In the genomic region with DNA sequence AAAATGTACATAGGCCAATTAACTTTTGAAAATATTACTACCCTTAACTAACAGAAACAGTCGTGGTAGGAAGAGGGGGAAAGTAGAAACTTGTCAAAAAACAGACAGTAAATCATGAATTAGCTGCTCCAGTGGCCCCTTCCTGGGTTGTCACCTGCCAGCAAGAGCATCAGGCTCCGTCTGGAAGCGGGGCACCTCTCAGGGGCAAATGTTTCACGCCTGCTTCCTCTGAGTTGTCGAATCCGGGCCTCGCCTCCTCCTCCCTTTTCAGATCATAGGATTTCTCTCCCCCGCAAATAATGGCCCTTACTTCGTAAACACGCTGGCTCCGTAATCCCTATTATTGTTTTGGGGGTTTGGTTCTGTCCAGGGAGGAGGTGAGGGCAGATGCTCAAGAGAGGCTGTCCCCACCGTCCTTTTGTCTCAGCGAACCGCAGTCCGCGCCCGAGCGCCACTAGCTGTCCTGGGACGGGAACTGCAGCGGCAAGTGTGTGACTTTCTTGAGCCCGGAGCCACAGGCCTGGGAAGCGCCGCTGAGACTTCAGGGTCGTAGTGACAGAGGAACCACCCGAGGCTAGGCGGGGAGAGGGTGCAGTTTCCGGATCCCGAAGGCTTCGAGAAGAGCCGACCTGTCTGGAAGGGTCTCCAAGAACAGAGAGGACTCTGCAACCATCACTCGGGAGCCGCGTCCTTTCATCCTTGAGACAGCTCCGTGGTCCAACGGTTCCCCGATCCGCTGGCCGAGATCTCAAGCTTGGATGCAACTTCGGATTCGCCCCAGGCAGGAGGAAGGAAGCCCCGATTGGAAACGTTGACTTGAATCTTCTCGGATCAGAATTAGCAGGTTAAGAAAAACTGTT, we compare ENCODE assay signal across 8 cellular contexts.
DNase-seq lines count a peak whose midpoint lies in the region; ATAC-seq, FAIRE-seq and TF ChIP-seq lines count a peak whose summit lies in the region.

No MANE protein-coding gene starts in this region.

- peak; percentile 70 for TF ChIP-seq RAD21 in Ishikawa (IDR thresholded peaks at IDR 0.05; ENCODE audit: low read depth)

- DNase-seq in DMS79 treated with DMSO at 0.1 percent for 48 hours (lab: John Stamatoyannopoulos, UW) (peak; percentile 44), RCC 7860 (ENCODE audit: low spot score) (peak; percentile 75), fibroblast of peridontal ligament (ENCODE audit: extremely low read depth) (peak; percentile 59), nephron progenitor cell (peak; percentile 89)
- DNase-seq in activated T-cell treated with anti-CD3 and anti-CD28 coated beads, Interleukin-2, amount 50 U/mL, for 72 hours: peak; percentile 85 to 87
- DNase-seq in stimulated activated naive CD8-positive, alpha-beta T cell treated with anti-CD3 and anti-CD28 coated beads, Interleukin-15, amount 100 ng/mL, for 72 hours: peak; percentile 81 to 88

- FAIRE-seq in RCC 7860 (lab: Jason Lieb, UNC): no peak

- H3K27ac Mint-ChIP-seq in activated T-cell treated with anti-CD3 and anti-CD28 coated beads, Interleukin-2, amount 50 U/mL, for 72 hours: peak overlapping the region; percentile 99
- peak overlapping the region; percentile 97 for H3K27ac Mint-ChIP-seq in nephron progenitor cell
- peak overlapping the region; percentile 80 to 99 for H3K27ac Mint-ChIP-seq in stimulated activated naive CD8-positive, alpha-beta T cell treated with anti-CD3 and anti-CD28 coated beads, Interleukin-15, amount 100 ng/mL, for 72 hours

- peak overlapping the region; percentile 88 to 96 for H3K4me3 Mint-ChIP-seq in activated T-cell treated with anti-CD3 and anti-CD28 coated beads, Interleukin-2, amount 50 U/mL, for 72 hours
- H3K4me3 Mint-ChIP-seq in nephron progenitor cell: peak overlapping the region; percentile 96
- H3K4me3 Mint-ChIP-seq in stimulated activated naive CD8-positive, alpha-beta T cell treated with anti-CD3 and anti-CD28 coated beads, Interleukin-15, amount 100 ng/mL, for 72 hours: peak overlapping the region; percentile 84 to 86

- peak; percentile 62 for TF ChIP-seq CTCF in nephron progenitor cell (IDR thresholded peaks at IDR 0.05)

- TF ChIP-seq EP300 in Ishikawa (IDR thresholded peaks at IDR 0.05; ENCODE audit: borderline replicate concordance): no peak

- H3K36me3 Mint-ChIP-seq in activated T-cell treated with anti-CD3 and anti-CD28 coated beads, Interleukin-2, amount 50 U/mL, for 72 hours (ENCODE audit: insufficient read depth in 2 of 2): no peaks in the 10 kb centered on the region
- no peaks in the 10 kb centered on the region for H3K36me3 Mint-ChIP-seq in nephron progenitor cell (ENCODE audit: low read depth)

- H3K27me3 Mint-ChIP-seq in activated T-cell treated with anti-CD3 and anti-CD28 coated beads, Interleukin-2, amount 50 U/mL, for 72 hours (ENCODE audit: low read depth): peaks cover 14% of the 10 kb centered on the region
- peaks cover 42% of the 10 kb centered on the region for H3K27me3 Mint-ChIP-seq in nephron progenitor cell (ENCODE audit: low read depth, poor library complexity)
- H3K27me3 Mint-ChIP-seq in stimulated activated naive CD8-positive, alpha-beta T cell treated with anti-CD3 and anti-CD28 coated beads, Interleukin-15, amount 100 ng/mL, for 72 hours: peaks cover 17% of the 10 kb centered on the region

- peaks cover 22% of the 10 kb centered on the region for H3K4me1 Mint-ChIP-seq in activated T-cell treated with anti-CD3 and anti-CD28 coated beads, Interleukin-2, amount 50 U/mL, for 72 hours (ENCODE audit: low read depth)
- peaks cover 10% of the 10 kb centered on the region for H3K4me1 Mint-ChIP-seq in nephron progenitor cell
- peaks cover 22% of the 10 kb centered on the region for H3K4me1 Mint-ChIP-seq in stimulated activated naive CD8-positive, alpha-beta T cell treated with anti-CD3 and anti-CD28 coated beads, Interleukin-15, amount 100 ng/mL, for 72 hours

- H3K9me3 Mint-ChIP-seq in activated T-cell treated with anti-CD3 and anti-CD28 coated beads, Interleukin-2, amount 50 U/mL, for 72 hours: no peaks in the 10 kb centered on the region
- no peaks in the 10 kb centered on the region for H3K9me3 Mint-ChIP-seq in nephron progenitor cell
- no peaks in the 10 kb centered on the region for H3K9me3 Mint-ChIP-seq in stimulated activated naive CD8-positive, alpha-beta T cell treated with anti-CD3 and anti-CD28 coated beads, Interleukin-15, amount 100 ng/mL, for 72 hours

- peak; percentile 65 for ATAC-seq in GM21717 (IDR thresholded peaks at IDR 0.05; ENCODE audit: unreplicated experiment)
- peak; percentile 73 for ATAC-seq in activated T-cell treated with anti-CD3 and anti-CD28 coated beads, Interleukin-2, amount 50 U/mL, for 72 hours (replicated peaks in 1 of 2)
- ATAC-seq in stimulated activated naive CD8-positive, alpha-beta T cell treated with anti-CD3 and anti-CD28 coated beads, Interleukin-15, amount 100 ng/mL, for 72 hours: peak; percentile 83

TF ChIP-seq in Ishikawa, 13 proteins besides CTCF, POLR2A, EP300 and RAD21:
- no peak for TF ChIP-seq REST (IDR thresholded peaks at IDR 0.05; ENCODE audit: low read depth)
- peak; percentile 46; the same call in 1 of the 2 replicates for TF ChIP-seq MAX (IDR thresholded peaks at IDR 0.05)
- TF ChIP-seq TCF12 (IDR thresholded peaks at IDR 0.05; ENCODE audit: low read depth): no peak

Comparison
In these comparisons a context has a peak if more than half of its experiments do, and no peak if none do; other contexts are left out.
1. Peak in every context shown above with its lines: DNase-seq and ATAC-seq.